ENCODE assay signal across 21 cellular contexts in genomic region chr7:137073571-137074325, GRCh38.
DNase-seq lines count a peak whose midpoint lies in the region; ATAC-seq, FAIRE-seq and TF ChIP-seq lines count a peak whose summit lies in the region.
"Had no signal": no experiment of that assay in that cellular context is flagged by ENCODE, and none has a peak within 500 bp of the region (broad histone marks: within the 10 kb centered on the region; RNA-seq: fewer than 3 reads in every experiment).

No MANE protein-coding gene starts in this region.

- FAIRE-seq in astrocyte (lab: Jason Lieb, UNC), result peak; percentile 43
- FAIRE-seq: GM19239 had no signal

- TF ChIP-seq CTCF in astrocyte (IDR thresholded peaks at IDR 0.05; ENCODE audit: insufficient read depth, low read depth, low read length) (no peak), fibroblast of villous mesenchyme (IDR thresholded peaks at IDR 0.05; ENCODE audit: insufficient read depth, low read depth, low read length) (no peak), upper lobe of left lung (IDR thresholded peaks at IDR 0.05) (no peak)

- H3K27me3 Mint-ChIP-seq in astrocyte (ENCODE audit: low read depth, unreplicated experiment), result no peaks in the 10 kb centered on the region
- H3K27me3 Mint-ChIP-seq: activated CD4-positive, alpha-beta memory T cell treated with anti-CD3 and anti-CD28 coated beads, Interleukin-2, amount 10 ng/mL, durations not matched to agents 7 days and 5 days; activated naive CD8-positive, alpha-beta T cell treated with anti-CD3 and anti-CD28 coated beads, Interleukin-2, amount 10 ng/mL, durations not matched to agents 7 days and 5 days; CD4-positive, alpha-beta T cell; naive thymus-derived CD4-positive, alpha-beta T cell had no signal

- H3K4me1 Mint-ChIP-seq in astrocyte (ENCODE audit: low read depth, unreplicated experiment), result peaks cover 11% of the 10 kb centered on the region
- H3K4me1 Mint-ChIP-seq: activated CD4-positive, alpha-beta memory T cell treated with anti-CD3 and anti-CD28 coated beads, Interleukin-2, amount 10 ng/mL, durations not matched to agents 7 days and 5 days; activated naive CD8-positive, alpha-beta T cell treated with anti-CD3 and anti-CD28 coated beads, Interleukin-2, amount 10 ng/mL, durations not matched to agents 7 days and 5 days; immature natural killer cell; naive thymus-derived CD4-positive, alpha-beta T cell had no signal

- ATAC-seq in upper lobe of left lung (ENCODE audit: low FRiP score in 2 of 2) (no peak), GM18868 (IDR thresholded peaks at IDR 0.05; ENCODE audit: unreplicated experiment) (no peak), GM21576 (IDR thresholded peaks at IDR 0.05; ENCODE audit: unreplicated experiment) (no peak)
- ATAC-seq: activated T-cell treated with anti-CD3 and anti-CD28 coated beads, Interleukin-2, amount 50 U/mL, for 4 hours; lower lobe of right lung; naive thymus-derived CD4-positive, alpha-beta T cell had no signal

- no peak for TF ChIP-seq EP300 in upper lobe of left lung (IDR thresholded peaks at IDR 0.05)

- H3K36me3 Mint-ChIP-seq in astrocyte (ENCODE audit: low read depth, unreplicated experiment), result no peaks in the 10 kb centered on the region
- H3K36me3 Mint-ChIP-seq: activated naive CD8-positive, alpha-beta T cell treated with anti-CD3 and anti-CD28 coated beads, Interleukin-2, amount 10 ng/mL, durations not matched to agents 7 days and 5 days; immature natural killer cell had no signal

- peak overlapping the region; percentile 86 for H3K27ac ChIP-seq in astrocyte (ENCODE audit: low read depth, low read length)
- no peak overlapping the region for H3K27ac ChIP-seq in upper lobe of left lung
- H3K27ac ChIP-seq: lower lobe of right lung, testis had no signal

- peak overlapping the region; percentile 30 for H3K4me2 ChIP-seq in astrocyte (ENCODE audit: low read length)

- H3K27me3 ChIP-seq in astrocyte (ENCODE audit: insufficient read depth, low read length) (no peaks in the 10 kb centered on the region), upper lobe of left lung (no peaks in the 10 kb centered on the region)
- H3K27me3 ChIP-seq: testis had no signal

- H3K9me3 Mint-ChIP-seq in astrocyte (ENCODE audit: unreplicated experiment), result no peaks in the 10 kb centered on the region

- H3K4me3 ChIP-seq in astrocyte (ENCODE audit: insufficient read depth, low read depth, low read length) (no peak overlapping the region), fibroblast of villous mesenchyme (ENCODE audit: low read depth, low read length) (no peak overlapping the region), upper lobe of left lung (no peak overlapping the region)
- H3K4me3 ChIP-seq: lower lobe of right lung, testis had no signal

- peak overlapping the region; percentile 20 for H2AFZ ChIP-seq in astrocyte (ENCODE audit: low read depth, low read length)

- H3K4me1 ChIP-seq in astrocyte (ENCODE audit: insufficient read depth, low read length) (peaks cover 25% of the 10 kb centered on the region), upper lobe of left lung (no peaks in the 10 kb centered on the region)
- H3K4me1 ChIP-seq: lower lobe of right lung, testis had no signal

- peak overlapping the region; percentile 80 for H3K27ac Mint-ChIP-seq in astrocyte (ENCODE audit: unreplicated experiment)
- H3K27ac Mint-ChIP-seq: activated CD4-positive, alpha-beta memory T cell treated with anti-CD3 and anti-CD28 coated beads, Interleukin-2, amount 10 ng/mL, durations not matched to agents 7 days and 5 days; activated naive CD8-positive, alpha-beta T cell treated with anti-CD3 and anti-CD28 coated beads, Interleukin-2, amount 10 ng/mL, durations not matched to agents 7 days and 5 days; CD4-positive, alpha-beta T cell; immature natural killer cell; naive thymus-derived CD4-positive, alpha-beta T cell; T-helper 1 cell treated with Interleukin-12 subunit alpha and Interleukin-12 subunit beta and Interleukin-4 antibody, amounts not matched to agents 30 μg/mL and 1 μg/mL, for 36 hours had no signal

- H3K79me2 ChIP-seq in astrocyte (ENCODE audit: insufficient read depth, low read length), result no peaks in the 10 kb centered on the region

- H4K20me1 ChIP-seq in astrocyte (ENCODE audit: insufficient read depth, low read length), result no peaks in the 10 kb centered on the region

- H3K9me3 ChIP-seq in astrocyte (ENCODE audit: insufficient read depth, low read depth, low read length) (no peaks in the 10 kb centered on the region), upper lobe of left lung (no peaks in the 10 kb centered on the region)
- H3K9me3 ChIP-seq: lower lobe of right lung, testis had no signal

- no peak for TF ChIP-seq POLR2A in upper lobe of left lung (IDR thresholded peaks at IDR 0.05)

- no peaks in the 10 kb centered on the region for H3K36me3 ChIP-seq in astrocyte (ENCODE audit: insufficient read depth, low read length)
- H3K36me3 ChIP-seq in upper lobe of left lung, result no peaks in the 10 kb centered on the region
- H3K36me3 ChIP-seq: lower lobe of right lung had no signal

- DNase-seq in H4 (ENCODE audit: low spot score) (peak; percentile 55), astrocyte (ENCODE audit: low read depth) (peak; percentile 75), fibroblast of villous mesenchyme (ENCODE audit: low read depth) (peak; percentile 67), upper lobe of left lung (no peak), NCI-H526 treated with DMSO at 0.1 percent for 48 hours (lab: John Stamatoyannopoulos, UW) (no peak)
- DNase-seq: activated CD4-positive, alpha-beta memory T cell treated with anti-CD3 and anti-CD28 coated beads, Interleukin-2, amount 10 ng/mL, durations not matched to agents 7 days and 5 days; activated naive CD8-positive, alpha-beta T cell treated with anti-CD3 and anti-CD28 coated beads, Interleukin-2, amount 10 ng/mL, durations not matched to agents 7 days and 5 days; activated T-cell treated with anti-CD3 and anti-CD28 coated beads, Interleukin-2, amount 50 U/mL, for 4 hours; CD4-positive, alpha-beta T cell; cerebellar nuclear complex; immature natural killer cell; lower lobe of right lung; naive thymus-derived CD4-positive, alpha-beta T cell; NCI-H187; NCI-H446; Right ventricle myocardium superior; testis had no signal

- 94 to 96% methylated on average over 3 of the region's 3 CpGs for WGBS in upper lobe of left lung, 2 donors

- peak overlapping the region; percentile 59 for H3K9ac ChIP-seq in astrocyte (ENCODE audit: low read length)

- H3K4me3 Mint-ChIP-seq in astrocyte (ENCODE audit: unreplicated experiment), result no peak overlapping the region
- H3K4me3 Mint-ChIP-seq: activated CD4-positive, alpha-beta memory T cell treated with anti-CD3 and anti-CD28 coated beads, Interleukin-2, amount 10 ng/mL, durations not matched to agents 7 days and 5 days; activated naive CD8-positive, alpha-beta T cell treated with anti-CD3 and anti-CD28 coated beads, Interleukin-2, amount 10 ng/mL, durations not matched to agents 7 days and 5 days; activated T-cell treated with anti-CD3 and anti-CD28 coated beads, Interleukin-2, amount 50 U/mL, for 4 hours; CD4-positive, alpha-beta T cell; immature natural killer cell; naive thymus-derived CD4-positive, alpha-beta T cell; T-helper 1 cell treated with Interleukin-12 subunit alpha and Interleukin-12 subunit beta and Interleukin-4 antibody, amounts not matched to agents 30 μg/mL and 1 μg/mL, for 36 hours had no signal

Comparison
In these comparisons a context has a peak if more than half of its experiments do, and no peak if none do; other contexts are left out.
1. DNase-seq: peak in H4 (single experiment), astrocyte (single experiment) and fibroblast of villous mesenchyme (single experiment); none in upper lobe of left lung (0 of 2) and NCI-H526 treated with DMSO at 0.1 percent for 48 hours (single experiment).